In genomic region chr6:71727632-71728294, GRCh38 we compare ENCODE assay signal across 12 cellular contexts.
DNase-seq lines count a peak whose midpoint lies in the region; ATAC-seq and TF ChIP-seq lines count a peak whose summit lies in the region.
"Had no signal": no experiment of that assay in that cellular context is flagged by ENCODE, and none has a peak within 500 bp of the region (broad histone marks: within the 10 kb centered on the region; RNA-seq: fewer than 3 reads in every experiment).

No MANE protein-coding gene starts in this region.

- H3K4me1 ChIP-seq in thoracic aorta (ENCODE audit: control insufficient read depth in 1 of 2, low read depth in 2 of 2): peaks cover 10 to 37% of the 10 kb centered on the region in 2 donors
- H3K4me1 ChIP-seq: testis had no signal

- no peak for TF ChIP-seq CTCF in thoracic aorta (IDR thresholded peaks at IDR 0.05)

- DNase-seq in MV-4-11 (lab: John Stamatoyannopoulos, UW) (peak; percentile 97), thoracic aorta (ENCODE audit: low spot score) (no peak), amniotic stem cell (lab: John Stamatoyannopoulos, UW) (no peak)
- no peak for DNase-seq in activated CD4-positive, alpha-beta T cell treated with anti-CD3 and anti-CD28 coated beads, Interleukin-2, amount 50 U/mL, for 48 hours
- DNase-seq: activated naive CD4-positive, alpha-beta T cell treated with anti-CD3 and anti-CD28 coated beads for 36 hours; NCI-H2171; small intestine; testis had no signal

- H3K9me3 ChIP-seq in thoracic aorta: no peaks in the 10 kb centered on the region
- H3K9me3 ChIP-seq: testis had no signal

- ATAC-seq in GM19328 (IDR thresholded peaks at IDR 0.05; ENCODE audit: unreplicated experiment) (peak; percentile 74), HG02884 (IDR thresholded peaks at IDR 0.05; ENCODE audit: unreplicated experiment) (peak; percentile 86), thoracic aorta (ENCODE audit: insufficient number of reproducible peaks, low FRiP score, low read depth) (no peak), SK-N-SH treated with all-trans-retinoic acid at 6 μM for 48 hours (no peak)
- ATAC-seq in activated CD4-positive, CD25-positive, alpha-beta regulatory T cell treated with anti-CD3 and anti-CD28 coated beads, Interleukin-2, amount 50 U/mL, for 24 hours: no peak

- H3K27me3 ChIP-seq in thoracic aorta (replicated peaks; ENCODE audit: insufficient read depth): no peaks in the 10 kb centered on the region
- H3K27me3 ChIP-seq: testis had no signal

- H3K27ac ChIP-seq in thoracic aorta: peak overlapping the region; percentile 7 to 46
- H3K27ac ChIP-seq: testis had no signal

- no peaks in the 10 kb centered on the region for H3K36me3 ChIP-seq in thoracic aorta

- H3K4me3 ChIP-seq in thoracic aorta: no peak overlapping the region
- H3K4me3 ChIP-seq: testis had no signal

TF ChIP-seq in SK-N-SH treated with all-trans-retinoic acid at 6 μM for 48 hours, 23 proteins besides CTCF, POLR2A, EP300 and RAD21:
- TF ChIP-seq CSDC2 (CRISPR knock-in tag; IDR thresholded peaks at IDR 0.05): no peak
- TF ChIP-seq ZFP3 (CRISPR knock-in tag; IDR thresholded peaks at IDR 0.05): no peak
- TF ChIP-seq, protein P1, sequence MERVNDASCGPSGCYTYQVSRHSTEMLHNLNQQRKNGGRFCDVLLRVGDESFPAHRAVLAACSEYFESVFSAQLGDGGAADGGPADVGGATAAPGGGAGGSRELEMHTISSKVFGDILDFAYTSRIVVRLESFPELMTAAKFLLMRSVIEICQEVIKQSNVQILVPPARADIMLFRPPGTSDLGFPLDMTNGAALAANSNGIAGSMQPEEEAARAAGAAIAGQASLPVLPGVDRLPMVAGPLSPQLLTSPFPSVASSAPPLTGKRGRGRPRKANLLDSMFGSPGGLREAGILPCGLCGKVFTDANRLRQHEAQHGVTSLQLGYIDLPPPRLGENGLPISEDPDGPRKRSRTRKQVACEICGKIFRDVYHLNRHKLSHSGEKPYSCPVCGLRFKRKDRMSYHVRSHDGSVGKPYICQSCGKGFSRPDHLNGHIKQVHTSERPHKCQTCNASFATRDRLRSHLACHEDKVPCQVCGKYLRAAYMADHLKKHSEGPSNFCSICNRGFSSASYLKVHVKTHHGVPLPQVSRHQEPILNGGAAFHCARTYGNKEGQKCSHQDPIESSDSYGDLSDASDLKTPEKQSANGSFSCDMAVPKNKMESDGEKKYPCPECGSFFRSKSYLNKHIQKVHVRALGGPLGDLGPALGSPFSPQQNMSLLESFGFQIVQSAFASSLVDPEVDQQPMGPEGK (CRISPR knock-in tag; IDR thresholded peaks at IDR 0.05; ENCODE audit: borderline replicate concordance): no peak
- TF ChIP-seq ZNF8 (CRISPR knock-in tag; IDR thresholded peaks at IDR 0.05): no peak
- no peak for TF ChIP-seq ISL1 (CRISPR knock-in tag; IDR thresholded peaks at IDR 0.05)
- TF ChIP-seq ZNF565 (CRISPR knock-in tag; conservative IDR thresholded peaks at IDR 0.05; ENCODE audit: low read depth): no peak
- no peak for TF ChIP-seq PPARA (CRISPR knock-in tag; IDR thresholded peaks at IDR 0.05; ENCODE audit: borderline replicate concordance)
- no peak for TF ChIP-seq TSHZ2 (CRISPR knock-in tag; IDR thresholded peaks at IDR 0.05)
- no peak for TF ChIP-seq ESRRG (CRISPR knock-in tag; IDR thresholded peaks at IDR 0.05)
- no peak for TF ChIP-seq GLIS3 (CRISPR knock-in tag; IDR thresholded peaks at IDR 0.05)
- TF ChIP-seq RARB (CRISPR knock-in tag; IDR thresholded peaks at IDR 0.05): no peak
- TF ChIP-seq CREB5 (CRISPR knock-in tag; IDR thresholded peaks at IDR 0.05; ENCODE audit: low read depth): no peak
- TF ChIP-seq ARNTL (CRISPR knock-in tag; IDR thresholded peaks at IDR 0.05; ENCODE audit: borderline replicate concordance, low read depth): no peak
- no peak for TF ChIP-seq SNAI2 (CRISPR knock-in tag; IDR thresholded peaks at IDR 0.05)
- no peak for TF ChIP-seq ZC3H10 (CRISPR knock-in tag; IDR thresholded peaks at IDR 0.05)
- no peak for TF ChIP-seq OSR1 (CRISPR knock-in tag; IDR thresholded peaks at IDR 0.05)
TF ChIP-seq in SK-N-SH treated with all-trans-retinoic acid at 6 μM for 48 hours: peak in this region for 0.

Comparison
In these comparisons a context has a peak if more than half of its experiments do, and no peak if none do; other contexts are left out.
1. ATAC-seq: peak in GM19328 (single experiment) and HG02884 (single experiment); none in thoracic aorta (single experiment), SK-N-SH treated with all-trans-retinoic acid at 6 μM for 48 hours (single experiment) and activated CD4-positive, CD25-positive, alpha-beta regulatory T cell treated with anti-CD3 and anti-CD28 coated beads, Interleukin-2, amount 50 U/mL, for 24 hours (0 of 2).